In genomic region chr15:85694086-85694485, GRCh38 we compare ENCODE assay signal across 1 cellular context.
A peak's percentile ranks its signal among the peaks of the same experiment; 100 is the strongest.
TF ChIP-seq lines count a peak whose summit lies in the region.

No MANE protein-coding gene starts in this region.

TF ChIP-seq in GM12878, 131 proteins besides CTCF, POLR2A, EP300 and RAD21 (continued from another document):
- TF ChIP-seq ZNF687 (IDR thresholded peaks at IDR 0.05) (peak; percentile 21), NBN (IDR thresholded peaks at IDR 0.05) (no peak)
TF ChIP-seq in GM12878: peak in this region for 2.
